Comparison of ENCODE assay signal across 13 cellular contexts in genomic region chr2:20282916-20283592, GRCh38. TPM values are rescaled to one million over a fixed set of nuclear protein-coding genes. Genes with fewer than 3 reads are reported as not detected.
DNase-seq lines count a peak whose midpoint lies in the region; ATAC-seq and TF ChIP-seq lines count a peak whose summit lies in the region.
"Had no signal": no experiment of that assay in that cellular context is flagged by ENCODE, and none has a peak within 500 bp of the region (broad histone marks: within the 10 kb centered on the region; RNA-seq: fewer than 3 reads in every experiment).

No MANE protein-coding gene starts in this region.

- DNase-seq in Ammon's horn (ENCODE audit: low spot score) (peak; percentile 90), NCI-H2196 (lab: John Stamatoyannopoulos, UW; ENCODE audit: unreplicated experiment) (peak; percentile 70), fibroblast of gingiva (ENCODE audit: low read depth) (peak; percentile 29), middle frontal gyrus (ENCODE audit: extremely low spot score, low spot score) (peak; percentile 22), PC-3 (no peak)
- DNase-seq in NK-92 treated with Interleukin-12 subunit alpha and Interleukin-12 subunit beta, amount 100 ng/mL, for 24 hours (lab: John Stamatoyannopoulos, UW), result no peak
- DNase-seq: islet precursor cell, NCI-H1417, Peyer's patch, upper lobe of left lung had no signal

- CTCF ChIA-PET in PC-3 (lab: Charles Lee), result no interaction called here

- H3K27me3 ChIP-seq in PC-3 (ENCODE audit: low read length), result no peaks in the 10 kb centered on the region
- H3K27me3 ChIP-seq: Peyer's patch, upper lobe of left lung had no signal

- no peak overlapping the region for H3K27ac ChIP-seq in PC-3 (ENCODE audit: low read length)
- H3K27ac ChIP-seq: Peyer's patch, upper lobe of left lung had no signal

- no peaks in the 10 kb centered on the region for H3F3A ChIP-seq in PC-3 (ENCODE audit: low read length, unreplicated experiment)

- H3K9ac ChIP-seq in PC-3 (ENCODE audit: low read length), result no peak overlapping the region

- peaks cover 5% of the 10 kb centered on the region; the same call in 1 of the 2 replicates for H3K79me2 ChIP-seq in PC-3 (ENCODE audit: low read length)

- BruUV-seq in PC-3 (replicated peaks; lab: Mats Ljungman, UMichigan), result no TSS peak

- intact Hi-C loops in PC-3 (cut with micrococcal nuclease), result no loop called here

- POLR2A ChIA-PET in PC-3 (lab: Charles Lee; ENCODE audit: unreplicated experiment), result no interaction called here

- no peaks in the 10 kb centered on the region for H3K9me3 ChIP-seq in PC-3 (ENCODE audit: low read length)
- H3K9me3 ChIP-seq: Peyer's patch, upper lobe of left lung had no signal

- peaks cover 56% of the 10 kb centered on the region for H3K36me3 ChIP-seq in PC-3 (ENCODE audit: low read depth, low read length)

- no peak overlapping the region for H3K4me2 ChIP-seq in PC-3 (ENCODE audit: low read length)

- no peak for TF ChIP-seq CTCF in PC-3 (conservative IDR thresholded peaks at IDR 0.05; ENCODE audit: low read depth, low read length)

- H4K20me1 ChIP-seq in PC-3 (ENCODE audit: low read length), result no peaks in the 10 kb centered on the region

- H3K4me3 ChIP-seq in PC-3 (ENCODE audit: low read length), result no peak overlapping the region
- H3K4me3 ChIP-seq: Peyer's patch, upper lobe of left lung had no signal

- H2AFZ ChIP-seq in PC-3 (ENCODE audit: low read length), result no peak overlapping the region

- no peaks in the 10 kb centered on the region for H3K4me1 ChIP-seq in PC-3 (ENCODE audit: insufficient read depth, low read length)
- H3K4me1 ChIP-seq: Peyer's patch had no signal

- ATAC-seq in GM18909 (IDR thresholded peaks at IDR 0.05; ENCODE audit: poor library complexity, unreplicated experiment), result no peak
- ATAC-seq in PC-3, result no peak
- ATAC-seq in HG03108 (IDR thresholded peaks at IDR 0.05; ENCODE audit: unreplicated experiment), result no peak
- ATAC-seq: activated T-helper 17 cell treated with anti-CD3 and anti-CD28 coated beads, Interleukin-2, amount 50 U/mL, for 72 hours had no signal

- H3K9me2 ChIP-seq in PC-3 (replicated peaks; ENCODE audit: low read length), result no peaks in the 10 kb centered on the region

RNA-seq across cellular contexts. Expression of gene SDC1, which starts 58.1 kb away (rescaled TPM):
- 358 and 362 TPM in 2 replicates for total RNA-seq in PC-3 (2014; rRNA removed)

Comparison
In these comparisons a context has a peak if more than half of its experiments do, and no peak if none do; other contexts are left out.
1. DNase-seq: peak in Ammon's horn (single experiment), NCI-H2196 (single experiment), fibroblast of gingiva (single experiment) and middle frontal gyrus (single experiment); none in PC-3 (single experiment) and NK-92 treated with Interleukin-12 subunit alpha and Interleukin-12 subunit beta, amount 100 ng/mL, for 24 hours (single experiment).